17 cellular contexts compared by ENCODE assay signal in the genomic region with DNA sequence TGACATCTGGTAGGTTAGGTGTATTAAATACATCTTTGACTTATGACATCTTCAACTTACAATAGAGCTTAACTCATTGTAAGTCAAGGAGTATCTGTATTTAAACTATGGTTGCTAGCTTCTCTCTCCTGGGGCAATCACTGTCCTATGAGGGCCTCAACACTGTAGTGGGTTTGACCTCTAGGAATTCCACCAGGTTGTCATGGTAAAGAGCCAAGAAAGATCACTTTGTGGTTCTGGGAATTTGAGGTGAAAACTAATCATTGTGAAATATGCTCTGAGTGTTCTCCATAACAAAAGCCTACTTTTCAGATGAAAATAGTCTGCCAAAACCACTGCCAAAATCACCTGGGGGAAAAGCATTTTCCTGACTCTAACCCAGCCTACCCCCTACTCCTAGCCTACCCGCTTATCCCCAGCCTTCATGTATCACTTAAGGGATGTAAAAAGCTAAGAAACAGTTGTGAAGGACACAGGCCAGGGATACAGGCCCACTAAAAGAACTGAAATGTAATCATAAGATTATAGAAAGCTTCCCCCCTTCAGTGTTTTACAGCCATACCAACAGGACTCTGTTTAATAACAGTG.
DNase-seq lines count a peak whose midpoint lies in the region; ATAC-seq, FAIRE-seq and TF ChIP-seq lines count a peak whose summit lies in the region.
"Had no signal": no experiment of that assay in that cellular context is flagged by ENCODE, and none has a peak within 500 bp of the region (broad histone marks: within the 10 kb centered on the region; RNA-seq: fewer than 3 reads in every experiment).

No MANE protein-coding gene starts in this region.

- H4K20me1 ChIP-seq in mammary epithelial cell (ENCODE audit: insufficient read depth, low read length): no peaks in the 10 kb centered on the region
- H4K20me1 ChIP-seq in H1 (replicated peaks in 1 of 2; ENCODE audit: control insufficient read depth in 1 of 2, insufficient read depth in 2 of 2, low read length in 2 of 2): no peaks in the 10 kb centered on the region

- no peak overlapping the region for H3K4me3 Mint-ChIP-seq in neural crest cell
- H3K4me3 Mint-ChIP-seq: CD14-positive monocyte; CD8-positive, alpha-beta T cell had no signal

- no peak overlapping the region for H2AK5ac ChIP-seq in H1 (ENCODE audit: low read depth, low read length)

- H4K8ac ChIP-seq in H1 (ENCODE audit: extremely low read depth, insufficient read depth, low read length): no peak overlapping the region

- 11% methylated on average over 1 of the region's 1 CpG for WGBS in mammary epithelial cell (ENCODE audit: low coverage, missing lambda C conversion rate)
- 40% methylated on average over 1 of the region's 1 CpG; no CpG with 5 or more reads in 1 of the 2 experiments for WGBS in H1 (ENCODE audit: extremely low coverage in 1 of 2, insufficient coverage in 1 of 2, insufficient read length in 1 of 2, insufficient replicate concordance in 2 of 2, low coverage in 1 of 2, low lambda C conversion rate in 2 of 2, missing lambda C conversion rate in 1 of 2), 2 experiments

- peaks cover 9% of the 10 kb centered on the region for H3K4me1 Mint-ChIP-seq in neural crest cell
- H3K4me1 Mint-ChIP-seq: CD14-positive monocyte had no signal

- H3K4ac ChIP-seq in H1 (replicated peaks; ENCODE audit: insufficient read length, low read depth, low read length): no peak overlapping the region

- H3K79me2 ChIP-seq in mammary epithelial cell (ENCODE audit: insufficient read depth, low read length): no peaks in the 10 kb centered on the region
- no peaks in the 10 kb centered on the region for H3K79me2 ChIP-seq in H1 (ENCODE audit: control insufficient read depth in 1 of 2, insufficient read depth in 2 of 2, low read length in 2 of 2)

- no peaks in the 10 kb centered on the region for H3K36me3 Mint-ChIP-seq in neural crest cell (ENCODE audit: low read depth)
- H3K36me3 Mint-ChIP-seq: CD14-positive monocyte; CD8-positive, alpha-beta T cell had no signal

- TF ChIP-seq POLR2A in breast epithelium (IDR thresholded peaks at IDR 0.05) (no peak), H1 (IDR thresholded peaks at IDR 0.05; ENCODE audit: control extremely low read depth in 1 of 2, low read depth in 2 of 2, low read length in 2 of 2) (no peak)

- TF ChIP-seq EP300 in H1 (IDR thresholded peaks at IDR 0.05; ENCODE audit: borderline replicate concordance in 1 of 2, low read depth in 2 of 2, low read length in 2 of 2): no peak

- no peak overlapping the region for H3K18ac ChIP-seq in H1 (ENCODE audit: extremely low read depth, low read length)

- no peak overlapping the region for H4K5ac ChIP-seq in H1 (ENCODE audit: insufficient read length, low read depth, low read length)

- dilution Hi-C loops in mammary epithelial cell (cut with HindIII; ENCODE audit: low sequenced_read_pairs): no loop called here

- H3K23me2 ChIP-seq in H1 (ENCODE audit: low read depth, low read length): no peaks in the 10 kb centered on the region

- H4K91ac ChIP-seq in H1 (replicated peaks; ENCODE audit: insufficient read length, low read length): no peak overlapping the region

- H3K27me3 ChIP-seq in mammary epithelial cell (ENCODE audit: insufficient read depth, low read length) (no peaks in the 10 kb centered on the region), breast epithelium (no peaks in the 10 kb centered on the region), H1 (replicated peaks in 1 of 4; ENCODE audit: control insufficient read depth in 3 of 4, extremely low read depth in 1 of 4, insufficient read depth in 3 of 4, low read length in 3 of 4) (no peaks in the 10 kb centered on the region)

- BruUV-seq in mammary epithelial cell (replicated peaks; lab: Mats Ljungman, UMichigan): no TSS peak

- no peak overlapping the region for H2BK20ac ChIP-seq in H1 (ENCODE audit: low read length)

- H3K4me2 ChIP-seq in mammary epithelial cell (ENCODE audit: insufficient read depth, low read depth, low read length) (no peak overlapping the region), H1 (ENCODE audit: insufficient read depth in 1 of 2, low read depth in 2 of 2, low read length in 2 of 2) (no peak overlapping the region)

- H3K9ac ChIP-seq in mammary epithelial cell (ENCODE audit: insufficient read depth, low read length) (no peak overlapping the region), H1 (replicated peaks in 1 of 4; ENCODE audit: extremely low read depth in 1 of 4, low read depth in 3 of 4, low read length in 3 of 4) (no peak overlapping the region)

- H3K36me3 ChIP-seq in mammary epithelial cell (ENCODE audit: insufficient read depth, low read length) (no peaks in the 10 kb centered on the region), breast epithelium (no peaks in the 10 kb centered on the region), H1 (ENCODE audit: control insufficient read depth in 2 of 4, insufficient read depth in 4 of 4, low read length in 3 of 4) (no peaks in the 10 kb centered on the region)

- H3K14ac ChIP-seq in H1 (ENCODE audit: insufficient read length): no peak overlapping the region

- peak; percentile 9 for DNase-seq in mammary epithelial cell
- no peak for DNase-seq in breast epithelium (ENCODE audit: low spot score in 2 of 2)
- no peak for DNase-seq in H1 (ENCODE audit: low read depth in 1 of 2, low spot score in 2 of 2)
- no peak for DNase-seq in neural crest cell (ENCODE audit: low read depth, low spot score)
- DNase-seq in DMS79 (lab: John Stamatoyannopoulos, UW): no peak
- DNase-seq in cerebellar cortex (ENCODE audit: low spot score): no peak
- DNase-seq: CD8-positive, alpha-beta T cell; COR-L47; GOT3; IMR-90 had no signal

- no peaks in the 10 kb centered on the region for H3K9me3 ChIP-seq in mammary epithelial cell (replicated peaks; ENCODE audit: insufficient read depth, low read length)
- no peaks in the 10 kb centered on the region for H3K9me3 ChIP-seq in breast epithelium
- peaks cover 0 to 5% of the 10 kb centered on the region in 2 experiments; a peak in 1 of 4 replicates for H3K9me3 ChIP-seq in H1 (ENCODE audit: insufficient read depth in 2 of 2, low read depth in 1 of 2, low read length in 1 of 2)

- POLR2A ChIA-PET in H1 (lab: Charles Lee; ENCODE audit: partially characterized antibody): interaction anchor here (1.1 kb wide), 1 partner anchor 8 kb away, joined by 3 read pairs; no protein-coding TSS in a partner anchor

- CTCF ChIA-PET in mammary epithelial cell (lab: Charles Lee; ENCODE audit: low non-redundant PET) (interaction anchor here (0.6 kb wide), 1 partner anchor 13 kb away, joined by 4 read pairs; no protein-coding TSS in a partner anchor), H1 (lab: Charles Lee; ENCODE audit: partially characterized antibody) (interaction anchor here (0.6 to 2.1 kb wide), 5 partner anchors 9 to 589 kb away, joined by 3 to 6 read pairs (median 3); no protein-coding TSS in a partner anchor)

- no peaks in the 10 kb centered on the region for H3K27me3 Mint-ChIP-seq in neural crest cell (ENCODE audit: low read depth)

- H3K4me3 ChIP-seq in mammary epithelial cell (replicated peaks in 1 of 3; ENCODE audit: insufficient read depth in 1 of 3, low read depth in 2 of 3, low read length in 3 of 3) (no peak overlapping the region), breast epithelium (no peak overlapping the region), H1 (ENCODE audit: extremely low read depth in 1 of 4, insufficient read depth in 2 of 4, low read depth in 3 of 4, low read length in 4 of 4) (no peak overlapping the region)
- H3K4me3 ChIP-seq: GM12878 had no signal

- no peaks in the 10 kb centered on the region for H3K4me1 ChIP-seq in mammary epithelial cell (ENCODE audit: insufficient read depth, low read length)
- H3K4me1 ChIP-seq in breast epithelium: no peaks in the 10 kb centered on the region
- H3K4me1 ChIP-seq in H1 (replicated peaks in 1 of 4; ENCODE audit: control insufficient read depth in 3 of 4, insufficient read depth in 4 of 4, low read length in 3 of 4): peaks cover 0 to 7% (median 2%) of the 10 kb centered on the region in 4 experiments; a peak in 3 of 7 replicates

- peak; percentile 75 for FAIRE-seq in H1 (lab: Jason Lieb, UNC)
- FAIRE-seq: D721Med, GM12878, GM18507 had no signal

- no peak overlapping the region for H3K56ac ChIP-seq in H1 (replicated peaks; ENCODE audit: insufficient read length, low read depth, low read length)

- H3K27ac Mint-ChIP-seq in neural crest cell (ENCODE audit: unreplicated experiment): peak overlapping the region; percentile 45
- H3K27ac Mint-ChIP-seq: CD14-positive monocyte; CD8-positive, alpha-beta T cell had no signal

- peak overlapping the region; percentile 7 for H2AFZ ChIP-seq in mammary epithelial cell (ENCODE audit: low read depth, low read length)
- H2AFZ ChIP-seq in H1 (ENCODE audit: low read length): no peak overlapping the region

- no peak overlapping the region for H2BK120ac ChIP-seq in H1 (replicated peaks; ENCODE audit: low read depth, low read length)

- H2BK12ac ChIP-seq in H1 (ENCODE audit: low read depth, low read length): no peak overlapping the region

- peaks cover 5% of the 10 kb centered on the region for H3K9me3 Mint-ChIP-seq in neural crest cell

- in situ Hi-C loops in mammary epithelial cell (cut with MboI; ENCODE audit: low sequenced_read_pairs in 2 of 2): no loop called here

- H3K23ac ChIP-seq in H1 (ENCODE audit: insufficient read length): no peak overlapping the region

- H3K79me1 ChIP-seq in H1 (ENCODE audit: low read depth, low read length): no peaks in the 10 kb centered on the region

- intact Hi-C loops in mammary epithelial cell (cut with micrococcal nuclease) (no loop called here), breast epithelium (cut with DNase I; ENCODE audit: low total_unique reads) (no loop called here)

- H2BK5ac ChIP-seq in H1 (ENCODE audit: low read depth, low read length): no peak overlapping the region

- ATAC-seq in GM21825 (IDR thresholded peaks at IDR 0.05; ENCODE audit: unreplicated experiment): no peak
- ATAC-seq in HG03108 (IDR thresholded peaks at IDR 0.05; ENCODE audit: unreplicated experiment): no peak
- ATAC-seq: CD8-positive, alpha-beta T cell; GM12878 had no signal

- no peak overlapping the region for H2BK15ac ChIP-seq in H1 (ENCODE audit: low read length)

- TF ChIP-seq CTCF in mammary epithelial cell (conservative IDR thresholded peaks at IDR 0.05 in 1 of 2, IDR thresholded peaks at IDR 0.05 in 1 of 2; ENCODE audit: extremely low read depth in 1 of 2, insufficient read depth in 1 of 2, low read depth in 1 of 2, low read length in 2 of 2) (no peak), breast epithelium (IDR thresholded peaks at IDR 0.05) (no peak), H1 (IDR thresholded peaks at IDR 0.05; ENCODE audit: control extremely low read depth in 1 of 3, insufficient read depth in 1 of 3, low read depth in 1 of 3, low read length in 3 of 3) (no peak), neural crest cell (conservative IDR thresholded peaks at IDR 0.05) (no peak)

- H3K27ac ChIP-seq in mammary epithelial cell (ENCODE audit: insufficient read depth, low read depth, low read length) (no peak overlapping the region), breast epithelium (no peak overlapping the region), H1 (ENCODE audit: low read depth, low read length) (no peak overlapping the region)
- H3K27ac ChIP-seq: 22Rv1 had no signal

- TF ChIP-seq RAD21 in H1 (IDR thresholded peaks at IDR 0.05 in 1 of 2, conservative IDR thresholded peaks at IDR 0.05 in 1 of 2; ENCODE audit: low read depth in 2 of 2, low read length in 2 of 2): no peak

TF ChIP-seq in H1, 55 proteins besides CTCF, POLR2A, EP300 and RAD21 (continues in another document):
- TF ChIP-seq RBBP5 (IDR thresholded peaks at IDR 0.05; ENCODE audit: borderline replicate concordance, low read depth, low read length): no peak
